ENCODE assay signal across 8 cellular contexts in the genomic region with DNA sequence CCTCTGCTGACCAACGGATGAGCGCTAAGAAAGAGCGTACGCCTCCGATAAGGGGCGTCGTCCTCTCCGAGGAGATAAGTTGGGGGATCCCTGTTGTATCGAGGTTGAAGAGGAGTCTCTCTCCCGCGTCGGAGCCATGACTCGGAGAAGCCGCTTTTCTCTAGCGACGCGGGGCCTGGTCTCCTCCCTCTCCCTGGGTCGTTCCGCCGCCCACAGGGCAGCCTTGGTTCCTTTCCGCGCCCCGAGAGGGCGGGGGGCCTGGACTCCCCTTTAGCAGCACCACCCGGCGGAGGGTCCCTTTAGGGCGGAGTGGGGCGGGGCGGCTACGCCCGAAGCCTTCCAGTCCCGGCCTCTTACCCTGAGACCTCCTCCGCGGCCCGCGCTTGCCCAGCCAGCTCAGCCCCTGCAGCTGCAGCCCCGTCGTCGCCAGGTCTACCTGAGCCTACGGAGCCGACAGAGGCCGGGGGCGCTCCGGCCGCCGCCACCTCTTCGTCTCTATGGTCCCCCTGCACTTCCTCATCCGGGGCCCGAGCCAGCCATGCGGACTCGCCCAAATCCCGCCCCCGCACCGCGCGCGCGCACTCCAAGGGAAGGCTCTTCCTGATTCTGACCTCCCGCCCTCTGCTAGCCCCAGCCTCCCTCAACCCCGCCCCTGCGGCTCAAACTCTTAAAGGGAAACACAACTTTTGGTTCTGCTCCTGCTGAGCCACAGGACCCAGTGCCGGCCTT. TPM values are rescaled to one million over a fixed set of nuclear protein-coding genes. Genes with fewer than 3 reads are reported as not detected.
DNase-seq lines count a peak whose midpoint lies in the region; ATAC-seq and TF ChIP-seq lines count a peak whose summit lies in the region.

A gene (minus strand): TSS at position 497 of the 729 bp plus-strand sequence. CDS start 11,272 bp downstream, outside the sequence.

- in situ Hi-C loops in KBM-7 (cut with MboI; ENCODE audit: low pct_unique_long_range_greater_than_20kb, low sequenced_read_pairs): no loop called here

- H3K9me3 ChIP-seq in PC-9 (ENCODE audit: insufficient read depth, low read depth) (no peaks in the 10 kb centered on the region), mucosa of descending colon (no peaks in the 10 kb centered on the region)

- peak within 1 kb of the TSS; percentile 73 for H3K27ac ChIP-seq in PC-9
- peak within 1 kb of the TSS; percentile 80 for H3K27ac ChIP-seq in epithelial cell of prostate

- intact Hi-C loops in PC-9 (cut with micrococcal nuclease; ENCODE audit: unreplicated experiment): loop anchor here (1.0 to 5.0 kb wide), 4 partner anchors 51 to 253 kb away; a partner anchor contains a TSS
- intact Hi-C loops in mucosa of descending colon (cut with DNase I, micrococcal nuclease): loop anchor here in 1 of 2 donors (10.0 kb wide), 1 partner anchor 195 kb away; a partner anchor contains a TSS

- H3K4me2 ChIP-seq in PC-9: peak within 1 kb of the TSS; percentile 87

- POLR2A ChIA-PET in PC-9 (lab: Charles Lee; ENCODE audit: unreplicated experiment): no interaction called here

- BruUV-seq in PC-9 (replicated peaks; lab: Mats Ljungman, UMichigan): no TSS peak

- TF ChIP-seq CTCF in PC-9 (conservative IDR thresholded peaks at IDR 0.05) (no peak), mucosa of descending colon (IDR thresholded peaks at IDR 0.05) (no peak)

- no peaks in the 10 kb centered on the region for H4K20me1 ChIP-seq in PC-9 (ENCODE audit: insufficient read depth)

- no peaks in the 10 kb centered on the region for H3K9me2 ChIP-seq in PC-9 (ENCODE audit: insufficient read depth)

- H3K79me2 ChIP-seq in PC-9 (ENCODE audit: low read depth): peaks cover 51% of the 10 kb centered on the region

- peaks cover 24% of the 10 kb centered on the region for H3F3A ChIP-seq in PC-9 (ENCODE audit: insufficient read depth, low read depth)

- no peaks in the 10 kb centered on the region for H3K27me3 ChIP-seq in PC-9 (ENCODE audit: insufficient read depth, low read depth)

- H3K4me1 ChIP-seq in PC-9 (replicated peaks; ENCODE audit: insufficient read depth) (peaks cover 41% of the 10 kb centered on the region), mucosa of descending colon (ENCODE audit: low read depth) (peaks cover 22% of the 10 kb centered on the region)

- DNase-seq in DMS153 treated with DMSO at 0.1 percent for 48 hours (lab: John Stamatoyannopoulos, UW; ENCODE audit: unreplicated experiment): peak; percentile 95
- DNase-seq in KBM-7: peak; percentile 97
- peak; percentile 87 to 98 for DNase-seq in PC-9
- peak; percentile 99 for DNase-seq in activated T-cell treated with anti-CD3 and anti-CD28 coated beads, Interleukin-2, amount 50 U/mL, for 1 hour
- peak; percentile 63 for DNase-seq in epithelial cell of prostate (ENCODE audit: low read depth, low spot score)
- DNase-seq in mucosa of descending colon: peak; percentile 99
- DNase-seq in stimulated activated CD8-positive, alpha-beta memory T cell treated with anti-CD3 and anti-CD28 coated beads, Interleukin-4, amount 100 ng/mL, for 1 hour (ENCODE audit: low read depth in 2 of 2, low spot score in 1 of 2): peak; percentile 98 to 99

- H2AFZ ChIP-seq in PC-9: peak within 1 kb of the TSS; percentile 79

- H3K4me3 ChIP-seq in PC-9: peak within 1 kb of the TSS; percentile 86
- H3K4me3 ChIP-seq in mucosa of descending colon: peak within 1 kb of the TSS; percentile 100

- H3K36me3 ChIP-seq in PC-9 (ENCODE audit: low read depth): peaks cover 4% of the 10 kb centered on the region; the same call in 1 of the 2 replicates
- H3K36me3 ChIP-seq in mucosa of descending colon (ENCODE audit: low read depth): no peaks in the 10 kb centered on the region

- peak; percentile 55 for ATAC-seq in GM21717 (IDR thresholded peaks at IDR 0.05; ENCODE audit: unreplicated experiment)
- peak; percentile 87 for ATAC-seq in mucosa of descending colon

- CTCF ChIA-PET in PC-9 (lab: Charles Lee): no interaction called here

RNA-seq across cellular contexts. Expression of the gene that starts here (rescaled TPM):
- 43.9 and 46.1 TPM in 2 replicates for total RNA-seq in PC-9 (2021)
- 10 to 100 TPM; 61.7 to 64.6 (median 63.5) TPM for total RNA-seq in mucosa of descending colon

Comparison
In these comparisons a context has a peak if more than half of its experiments do, and no peak if none do; other contexts are left out.
1. Peak in every context shown above with its lines: DNase-seq, ATAC-seq, H3K4me3 ChIP-seq and H3K27ac ChIP-seq.